Comparison of ENCODE assay signal across 9 cellular contexts in genomic region chr17:57724038-57724728, GRCh38. TPM values are rescaled to one million over a fixed set of nuclear protein-coding genes. Genes with fewer than 3 reads are reported as not detected.
DNase-seq lines count a peak whose midpoint lies in the region; ATAC-seq and TF ChIP-seq lines count a peak whose summit lies in the region.
"Had no signal": no experiment of that assay in that cellular context is flagged by ENCODE, and none has a peak within 500 bp of the region (broad histone marks: within the 10 kb centered on the region; RNA-seq: fewer than 3 reads in every experiment).

No MANE protein-coding gene starts in this region.

- peaks cover 3% of the 10 kb centered on the region for H3K4me1 Mint-ChIP-seq in activated CD8-positive, alpha-beta memory T cell treated with anti-CD3 and anti-CD28 coated beads, Interleukin-2, amount 10 ng/mL, durations not matched to agents 7 days and 5 days

- H3K4me3 Mint-ChIP-seq in activated CD8-positive, alpha-beta memory T cell treated with anti-CD3 and anti-CD28 coated beads, Interleukin-2, amount 10 ng/mL, durations not matched to agents 7 days and 5 days, result no peak overlapping the region

- peaks cover 8% of the 10 kb centered on the region for H3K27me3 Mint-ChIP-seq in activated CD8-positive, alpha-beta memory T cell treated with anti-CD3 and anti-CD28 coated beads, Interleukin-2, amount 10 ng/mL, durations not matched to agents 7 days and 5 days

- peak overlapping the region; percentile 28 for H3K4me3 ChIP-seq in SJCRH30
- H3K4me3 ChIP-seq in ovary, result no peak overlapping the region

- WGBS in ovary, 3 donors, result 78 to 81% (median 81%) methylated on average over 14 of the region's 14 CpGs

- H3K4me1 ChIP-seq in SJCRH30 (peaks cover 22% of the 10 kb centered on the region), ovary (ENCODE audit: insufficient read depth) (no peaks in the 10 kb centered on the region)

- H3K27me3 ChIP-seq in SJCRH30 (no peaks in the 10 kb centered on the region), ovary (no peaks in the 10 kb centered on the region)

- TF ChIP-seq EP300 in ovary (IDR thresholded peaks at IDR 0.05), result no peak

- CTCF ChIA-PET in activated CD8-positive, alpha-beta memory T cell treated with anti-CD3 and anti-CD28 coated beads, Interleukin-2, amount 10 ng/mL, durations not matched to agents 7 days and 5 days (lab: Charles Lee), result interaction anchor here (2.0 to 2.1 kb wide), 2 partner anchors 60 to 127 kb away, joined by 4 to 5 read pairs; no protein-coding TSS in a partner anchor

- intact Hi-C loops in ovary (cut with DNase I), result no loop called here

- no peaks in the 10 kb centered on the region for H3K36me3 Mint-ChIP-seq in activated CD8-positive, alpha-beta memory T cell treated with anti-CD3 and anti-CD28 coated beads, Interleukin-2, amount 10 ng/mL, durations not matched to agents 7 days and 5 days

- DNase-seq in SJCRH30, result peak; percentile 84 to 86
- peak; percentile 4 for DNase-seq in renal cortical epithelial cell (ENCODE audit: low read depth)
- DNase-seq in ovary, result no peak
- DNase-seq in activated CD8-positive, alpha-beta memory T cell treated with anti-CD3 and anti-CD28 coated beads, Interleukin-2, amount 10 ng/mL, durations not matched to agents 7 days and 5 days, result no peak
- DNase-seq in SW480 (ENCODE audit: low spot score), result no peak
- DNase-seq: mammary epithelial cell had no signal

- TF ChIP-seq CTCF in ovary (IDR thresholded peaks at IDR 0.05), result no peak

- H3K27ac ChIP-seq in SJCRH30, result peak overlapping the region; percentile 48
- H3K27ac ChIP-seq in ovary, result no peak overlapping the region

- peak; percentile 86 for ATAC-seq in GM19043 (IDR thresholded peaks at IDR 0.05; ENCODE audit: low read depth, unreplicated experiment)
- ATAC-seq in HG03060 (IDR thresholded peaks at IDR 0.05; ENCODE audit: low read depth, unreplicated experiment), result peak; percentile 50
- ATAC-seq in activated CD8-positive, alpha-beta memory T cell treated with anti-CD3 and anti-CD28 coated beads, Interleukin-2, amount 10 ng/mL, durations not matched to agents 7 days and 5 days, result no peak

- H3K9me3 Mint-ChIP-seq in activated CD8-positive, alpha-beta memory T cell treated with anti-CD3 and anti-CD28 coated beads, Interleukin-2, amount 10 ng/mL, durations not matched to agents 7 days and 5 days (ENCODE audit: low read depth), result no peaks in the 10 kb centered on the region

- H3K9me3 ChIP-seq in SJCRH30 (replicated peaks), result no peaks in the 10 kb centered on the region
- H3K9me3 ChIP-seq in ovary, result no peaks in the 10 kb centered on the region

- no peak overlapping the region for H3K27ac Mint-ChIP-seq in activated CD8-positive, alpha-beta memory T cell treated with anti-CD3 and anti-CD28 coated beads, Interleukin-2, amount 10 ng/mL, durations not matched to agents 7 days and 5 days

- TF ChIP-seq POLR2A in ovary (IDR thresholded peaks at IDR 0.05), result no peak

- no peaks in the 10 kb centered on the region for H3K36me3 ChIP-seq in SJCRH30
- H3K36me3 ChIP-seq in ovary, result no peaks in the 10 kb centered on the region

RNA-seq across cellular contexts. Expression of gene CCDC182, which starts 20.9 kb away (rescaled TPM):
- total RNA-seq in SJCRH30 (2014; rRNA removed; shearing (Covaris generic)), result not detected in 2 replicates
- total RNA-seq in renal cortical epithelial cell (not detected in 2 replicates), ovary (not detected)
- polyA plus RNA-seq in ovary, result not detected
- total RNA-seq in activated CD8-positive, alpha-beta memory T cell treated with anti-CD3 and anti-CD28 coated beads, Interleukin-2, amount 10 ng/mL, durations not matched to agents 7 days and 5 days, result not detected
- total RNA-seq: mammary epithelial cell had no signal
- polyA plus RNA-seq: esophagus, mammary epithelial cell had no signal

Comparison
In these comparisons a context has a peak if more than half of its experiments do, and no peak if none do; other contexts are left out.
1. DNase-seq: peak in SJCRH30 (2 of 2) and renal cortical epithelial cell (single experiment); none in ovary (0 of 5), activated CD8-positive, alpha-beta memory T cell treated with anti-CD3 and anti-CD28 coated beads, Interleukin-2, amount 10 ng/mL, durations not matched to agents 7 days and 5 days (single experiment) and SW480 (single experiment).